21 cellular contexts compared by ENCODE assay signal in the genomic region with DNA sequence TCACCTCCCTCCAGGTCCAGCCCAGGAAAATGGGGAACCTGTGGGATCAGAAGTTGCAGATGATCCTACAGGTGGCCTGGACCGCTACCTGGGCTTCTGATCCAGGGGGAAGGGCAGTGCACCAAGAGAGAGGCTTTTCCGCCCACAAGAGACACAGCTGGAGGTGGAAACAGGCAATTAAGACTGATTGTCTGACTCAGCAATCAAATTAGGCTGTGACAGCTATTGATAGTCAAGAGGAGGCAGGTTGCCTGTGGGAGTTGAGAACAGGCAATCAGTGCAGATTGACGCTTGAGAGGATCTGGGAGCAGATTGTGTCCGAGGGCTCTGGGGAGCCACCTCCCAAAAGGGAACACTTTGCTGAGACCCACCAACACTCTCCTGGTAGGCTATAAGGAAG.
DNase-seq lines count a peak whose midpoint lies in the region; ATAC-seq and TF ChIP-seq lines count a peak whose summit lies in the region.
"Had no signal": no experiment of that assay in that cellular context is flagged by ENCODE, and none has a peak within 500 bp of the region (broad histone marks: within the 10 kb centered on the region; RNA-seq: fewer than 3 reads in every experiment).

No MANE protein-coding gene starts in this region.

- no peaks in the 10 kb centered on the region for H3K36me3 Mint-ChIP-seq in endodermal cell (ENCODE audit: low read depth)
- H3K36me3 Mint-ChIP-seq: T-cell had no signal

- DNase-seq in NCI-H146 (lab: John Stamatoyannopoulos, UW) (peak; percentile 15), NCI-H146 treated with DMSO at 0.1 percent for 48 hours (lab: John Stamatoyannopoulos, UW; ENCODE audit: unreplicated experiment) (no peak), NCI-H2171 treated with DMSO at 0.1 percent for 48 hours (lab: John Stamatoyannopoulos, UW) (peak; percentile 43), endodermal cell (peak; percentile 90), putamen (ENCODE audit: low spot score) (peak; percentile 71), colonic mucosa (no peak), heart left ventricle (no peak)
- no peak for DNase-seq in effector CD4-positive, alpha-beta T cell
- DNase-seq: activated CD4-positive, alpha-beta T cell treated with anti-CD3 and anti-CD28 coated beads for 1 hour; activated naive CD4-positive, alpha-beta T cell; activated T-cell treated with anti-CD3 and anti-CD28 coated beads, Interleukin-2, amount 50 U/mL, for 24 hours; CD4-positive, alpha-beta T cell; KG1; mesenchymal stem cell; NCI-H2029; NCI-H446; psoas muscle; T-cell; upper lobe of left lung had no signal

- H3K4me1 ChIP-seq in endodermal cell (ENCODE audit: control insufficient read depth, insufficient read depth, low read length) = peaks cover 9% of the 10 kb centered on the region
- no peaks in the 10 kb centered on the region for H3K4me1 ChIP-seq in colonic mucosa
- peaks cover 0 to 9% (median 0%) of the 10 kb centered on the region in 12 donors for H3K4me1 ChIP-seq in heart left ventricle
- H3K4me1 ChIP-seq: gastroesophageal sphincter, psoas muscle, upper lobe of left lung had no signal

- H3K36me3 ChIP-seq in endodermal cell (ENCODE audit: control insufficient read depth, insufficient read depth, low read length) = no peaks in the 10 kb centered on the region
- H3K36me3 ChIP-seq in colonic mucosa = no peaks in the 10 kb centered on the region
- H3K36me3 ChIP-seq in heart left ventricle = no peaks in the 10 kb centered on the region
- H3K36me3 ChIP-seq: gastroesophageal sphincter, upper lobe of left lung had no signal

- H3K27ac Mint-ChIP-seq in endodermal cell = no peak overlapping the region
- H3K27ac Mint-ChIP-seq: activated T-cell treated with anti-CD3 and anti-CD28 coated beads, Interleukin-2, amount 50 U/mL, for 24 hours; CD4-positive, alpha-beta T cell; T-cell had no signal

- H3K27ac ChIP-seq in endodermal cell (ENCODE audit: low read depth, low read length) = no peak overlapping the region
- no peak overlapping the region for H3K27ac ChIP-seq in colonic mucosa
- H3K27ac ChIP-seq in heart left ventricle = no peak overlapping the region
- H3K27ac ChIP-seq: 22Rv1, gastroesophageal sphincter, psoas muscle, upper lobe of left lung had no signal

- H3K9me3 ChIP-seq in endodermal cell (ENCODE audit: control insufficient read depth, low read length) (no peaks in the 10 kb centered on the region), colonic mucosa (no peaks in the 10 kb centered on the region), heart left ventricle (no peaks in the 10 kb centered on the region)
- H3K9me3 ChIP-seq: gastroesophageal sphincter, psoas muscle, upper lobe of left lung had no signal

- no peak overlapping the region for H3K9ac ChIP-seq in endodermal cell (ENCODE audit: extremely low read depth, low read length, poor library complexity, severe bottlenecking)
- no peak overlapping the region for H3K9ac ChIP-seq in colonic mucosa (ENCODE audit: low read depth in 2 of 2, low read length in 2 of 2)

- intact Hi-C loops in colonic mucosa (cut with DNase I) (no loop called here), heart left ventricle (cut with DNase I) (no loop called here)

- peaks cover 28% of the 10 kb centered on the region for H3K4me1 Mint-ChIP-seq in endodermal cell
- H3K4me1 Mint-ChIP-seq: T-cell had no signal

- ATAC-seq in heart left ventricle = no peak
- ATAC-seq: gastroesophageal sphincter, psoas muscle, T-cell had no signal

- no peaks in the 10 kb centered on the region for H3K9me3 Mint-ChIP-seq in endodermal cell
- H3K9me3 Mint-ChIP-seq: activated T-cell treated with anti-CD3 and anti-CD28 coated beads, Interleukin-2, amount 50 U/mL, for 24 hours; CD4-positive, alpha-beta T cell; T-cell had no signal

- H3K27me3 Mint-ChIP-seq in endodermal cell (ENCODE audit: insufficient read depth) = no peaks in the 10 kb centered on the region
- H3K27me3 Mint-ChIP-seq: activated T-cell treated with anti-CD3 and anti-CD28 coated beads, Interleukin-2, amount 50 U/mL, for 24 hours; CD4-positive, alpha-beta T cell; T-cell had no signal

- H3K27me3 ChIP-seq in endodermal cell (ENCODE audit: control insufficient read depth, insufficient read depth, low read length, poor library complexity, severe bottlenecking) (no peaks in the 10 kb centered on the region), colonic mucosa (no peaks in the 10 kb centered on the region), heart left ventricle (no peaks in the 10 kb centered on the region)
- H3K27me3 ChIP-seq: gastroesophageal sphincter, upper lobe of left lung had no signal

- no peak overlapping the region for H3K4me3 Mint-ChIP-seq in endodermal cell
- H3K4me3 Mint-ChIP-seq: activated T-cell treated with anti-CD3 and anti-CD28 coated beads, Interleukin-2, amount 50 U/mL, for 24 hours; CD4-positive, alpha-beta T cell; T-cell had no signal

- no peak for TF ChIP-seq POLR2A in heart left ventricle (IDR thresholded peaks at IDR 0.05)

- TF ChIP-seq CTCF in endodermal cell (conservative IDR thresholded peaks at IDR 0.05) (no peak), colonic mucosa (IDR thresholded peaks at IDR 0.05) (no peak), heart left ventricle (IDR thresholded peaks at IDR 0.05) (no peak)

- 6 to 30% methylated on average over 2 to 4 of the region's 4 CpGs for WGBS in endodermal cell (ENCODE audit: insufficient coverage in 1 of 2, insufficient read length in 1 of 2), 2 experiments
- 89 to 94% (median 92%) methylated on average over 4 of the region's 4 CpGs for WGBS in heart left ventricle, 4 donors

- H3K4me3 ChIP-seq in endodermal cell (ENCODE audit: low read length) = no peak overlapping the region
- no peak overlapping the region for H3K4me3 ChIP-seq in colonic mucosa
- H3K4me3 ChIP-seq in heart left ventricle = no peak overlapping the region
- H3K4me3 ChIP-seq: gastroesophageal sphincter, psoas muscle, upper lobe of left lung had no signal

Comparison
In these comparisons a context has a peak if more than half of its experiments do, and no peak if none do; other contexts are left out.
1. DNase-seq: peak in NCI-H146 (single experiment), NCI-H2171 treated with DMSO at 0.1 percent for 48 hours (single experiment), endodermal cell (single experiment) and putamen (single experiment); none in NCI-H146 treated with DMSO at 0.1 percent for 48 hours (single experiment), colonic mucosa (single experiment), effector CD4-positive, alpha-beta T cell (single experiment) and heart left ventricle (0 of 5).